9 cellular contexts compared by ENCODE assay signal in the genomic region with DNA sequence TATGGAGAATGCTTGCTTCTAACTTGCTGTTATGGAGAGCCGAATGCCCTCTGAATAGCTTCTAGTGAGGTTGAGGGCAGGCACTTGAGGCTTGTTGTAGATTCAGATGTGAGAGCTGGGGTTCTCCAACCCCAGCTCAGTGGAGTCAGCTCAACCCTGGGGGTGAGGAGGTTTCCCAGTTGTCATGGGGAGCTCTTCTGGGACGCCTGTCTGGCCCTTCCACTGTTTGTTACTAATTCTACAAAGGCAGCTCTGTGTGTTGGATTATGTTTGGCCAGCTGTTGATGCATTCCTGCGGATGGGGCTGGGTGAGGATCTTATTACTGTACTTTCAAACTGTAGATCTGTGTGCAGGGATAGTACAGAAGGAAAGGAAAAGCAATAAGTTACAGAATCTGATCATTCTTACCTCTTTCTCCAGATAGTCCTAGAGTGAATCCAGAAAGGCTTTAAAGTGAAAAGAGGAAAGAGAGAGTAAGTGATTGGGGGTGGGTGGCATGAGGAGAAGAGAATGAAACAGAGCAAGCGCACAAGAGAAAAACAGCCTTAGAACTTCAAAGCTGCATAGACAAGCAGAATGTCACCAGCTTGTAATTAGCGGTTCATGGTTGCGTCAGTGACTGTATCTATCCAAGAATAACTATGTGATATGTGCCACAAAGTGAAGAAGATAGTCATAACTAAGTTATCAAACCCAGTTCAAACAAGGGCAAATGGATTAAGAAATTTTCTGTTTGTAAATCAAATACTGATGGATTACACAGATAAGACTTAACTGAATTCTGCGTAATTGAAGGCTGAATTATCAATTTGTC.
DNase-seq lines count a peak whose midpoint lies in the region; ATAC-seq and TF ChIP-seq lines count a peak whose summit lies in the region.
"Had no signal": no experiment of that assay in that cellular context is flagged by ENCODE, and none has a peak within 500 bp of the region (broad histone marks: within the 10 kb centered on the region; RNA-seq: fewer than 3 reads in every experiment).

No MANE protein-coding gene starts in this region.

- no peaks in the 10 kb centered on the region for H3K9me3 Mint-ChIP-seq in T-helper 2 cell treated with Interferon-gamma antibody and Interleukin-4, amounts not matched to agents 5 μg/mL and 100 μg/mL, for 36 hours
- H3K9me3 Mint-ChIP-seq: activated naive CD8-positive, alpha-beta T cell treated with anti-CD3 and anti-CD28 coated beads, Interleukin-2, amount 10 ng/mL, durations not matched to agents 7 days and 5 days had no signal

- peak overlapping the region; percentile 1 for H3K27ac Mint-ChIP-seq in T-helper 2 cell treated with Interferon-gamma antibody and Interleukin-4, amounts not matched to agents 5 μg/mL and 100 μg/mL, for 36 hours
- H3K27ac Mint-ChIP-seq: activated naive CD8-positive, alpha-beta T cell treated with anti-CD3 and anti-CD28 coated beads, Interleukin-2, amount 10 ng/mL, durations not matched to agents 7 days and 5 days had no signal

- H3K4me3 Mint-ChIP-seq in T-helper 2 cell treated with Interferon-gamma antibody and Interleukin-4, amounts not matched to agents 5 μg/mL and 100 μg/mL, for 36 hours: peak overlapping the region; percentile 83

- H3K4me1 ChIP-seq in heart left ventricle: peaks cover 0 to 57% (median 42%) of the 10 kb centered on the region in 12 donors

- peaks cover 21% of the 10 kb centered on the region for H3K4me1 Mint-ChIP-seq in T-helper 2 cell treated with Interferon-gamma antibody and Interleukin-4, amounts not matched to agents 5 μg/mL and 100 μg/mL, for 36 hours (ENCODE audit: low read depth)

- no peaks in the 10 kb centered on the region for H3K27me3 ChIP-seq in heart left ventricle

- no peaks in the 10 kb centered on the region for H3K36me3 Mint-ChIP-seq in T-helper 2 cell treated with Interferon-gamma antibody and Interleukin-4, amounts not matched to agents 5 μg/mL and 100 μg/mL, for 36 hours (ENCODE audit: low read depth)
- H3K36me3 Mint-ChIP-seq: activated naive CD8-positive, alpha-beta T cell treated with anti-CD3 and anti-CD28 coated beads, Interleukin-2, amount 10 ng/mL, durations not matched to agents 7 days and 5 days had no signal

- no peaks in the 10 kb centered on the region for H3K36me3 ChIP-seq in heart left ventricle

- peaks cover 40% of the 10 kb centered on the region for H3K27me3 Mint-ChIP-seq in T-helper 2 cell treated with Interferon-gamma antibody and Interleukin-4, amounts not matched to agents 5 μg/mL and 100 μg/mL, for 36 hours (ENCODE audit: low read depth)

- H3K4me3 ChIP-seq in AG10803 (ENCODE audit: low read length): peak overlapping the region; percentile 32
- peak overlapping the region in 5 of 12 donors; percentile 39 to 50 (median 48) for H3K4me3 ChIP-seq in heart left ventricle

- WGBS in heart left ventricle, 4 donors: 25 to 32% (median 29%) methylated on average over 7 of the region's 7 CpGs

- no peaks in the 10 kb centered on the region for H3K9me3 ChIP-seq in heart left ventricle

- peak; percentile 76 to 88 (median 84) for ATAC-seq in heart left ventricle
- no peak for ATAC-seq in GM19397 (IDR thresholded peaks at IDR 0.05; ENCODE audit: unreplicated experiment)

- intact Hi-C loops in heart left ventricle (cut with DNase I): loop anchor here in 9 of 10 donors (1.0 to 10.0 kb wide), 8 partner anchors 163 to 556 kb away; a partner anchor contains a TSS

- H3K27ac ChIP-seq in heart left ventricle: peak overlapping the region in 5 of 12 donors; percentile 10 to 58 (median 39)

- no peak for TF ChIP-seq POLR2A in heart left ventricle (IDR thresholded peaks at IDR 0.05)

- peak; percentile 75 for DNase-seq in AG10803 (ENCODE audit: low read depth)
- peak; percentile 98 for DNase-seq in LHCN-M2 (ENCODE audit: low read depth)
- DNase-seq in T-helper 2 cell treated with Interferon-gamma antibody and Interleukin-4, amounts not matched to agents 5 μg/mL and 100 μg/mL, for 36 hours (ENCODE audit: low spot score): no peak
- DNase-seq in heart left ventricle: peak in 4 of 5 donors; percentile 40 to 60 (median 52)
- DNase-seq in smooth muscle cell of the brain vasculature (ENCODE audit: low read depth, low spot score): peak; percentile 73
- DNase-seq in NOMO-1 treated with DMSO at 0.1 percent for 48 hours (lab: John Stamatoyannopoulos, UW; ENCODE audit: unreplicated experiment): no peak
- DNase-seq in LoVo (ENCODE audit: low spot score): no peak
- DNase-seq: activated naive CD8-positive, alpha-beta T cell treated with anti-CD3 and anti-CD28 coated beads, Interleukin-2, amount 10 ng/mL, durations not matched to agents 7 days and 5 days had no signal

- TF ChIP-seq CTCF in AG10803 (conservative IDR thresholded peaks at IDR 0.05; ENCODE audit: low read length) (no peak), heart left ventricle (IDR thresholded peaks at IDR 0.05) (no peak)

Comparison
In these comparisons a context has a peak if more than half of its experiments do, and no peak if none do; other contexts are left out.
1. DNase-seq: peak in AG10803 (single experiment), LHCN-M2 (single experiment), heart left ventricle (4 of 5) and smooth muscle cell of the brain vasculature (single experiment); none in T-helper 2 cell treated with Interferon-gamma antibody and Interleukin-4, amounts not matched to agents 5 μg/mL and 100 μg/mL, for 36 hours (single experiment), NOMO-1 treated with DMSO at 0.1 percent for 48 hours (single experiment) and LoVo (single experiment).